21 cellular contexts compared by ENCODE assay signal in the genomic region with DNA sequence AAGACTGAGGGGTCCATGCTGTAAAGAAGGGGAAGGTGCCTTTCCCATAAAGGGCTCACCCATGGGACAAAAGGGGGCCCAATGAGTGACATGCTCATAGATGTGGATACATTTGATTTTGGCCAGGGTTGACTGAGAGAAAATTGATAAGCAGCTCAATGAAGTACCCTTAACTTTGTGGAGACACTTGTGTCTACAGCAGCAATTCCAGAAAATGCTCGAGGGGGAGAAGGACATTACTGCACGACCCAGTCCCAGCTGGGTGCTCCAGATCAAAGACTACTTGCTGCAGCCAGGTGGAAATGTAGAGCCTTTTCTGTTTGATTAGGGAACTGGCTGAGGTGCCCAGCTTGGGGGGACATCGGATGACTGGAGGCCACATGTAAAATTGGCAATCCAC. TPM values are rescaled to one million over a fixed set of nuclear protein-coding genes. Genes with fewer than 3 reads are reported as not detected.
"Had no signal": no experiment of that assay in that cellular context is flagged by ENCODE, and none has a peak within 500 bp of the region (broad histone marks: within the 10 kb centered on the region; RNA-seq: fewer than 3 reads in every experiment).

No MANE protein-coding gene starts in this region.

- DNase-seq: activated CD4-positive, alpha-beta T cell treated with anti-CD3 and anti-CD28 coated beads for 4 hours; activated CD8-positive, alpha-beta memory T cell treated with anti-CD3 and anti-CD28 coated beads, Interleukin-2, amount 50 U/mL, for 48 hours; activated CD8-positive, alpha-beta T cell treated with anti-CD3 and anti-CD28 coated beads, Interleukin-2, amount 10 ng/mL, durations not matched to agents 7 days and 5 days; activated naive CD4-positive, alpha-beta T cell treated with anti-CD3 and anti-CD28 coated beads, Interleukin-2, amount 50 U/mL, for 16 hours; activated naive CD8-positive, alpha-beta T cell treated with anti-CD3 and anti-CD28 coated beads, Interleukin-2, amount 10 ng/mL, durations not matched to agents 7 days and 5 days; activated T-cell treated with anti-CD3 and anti-CD28 coated beads, Interleukin-2, amount 50 U/mL, for 1 hour; aorta; body of pancreas; Kasumi-1; NCI-H1092; NCI-H1417; NCI-H1930; NCI-H2171 treated with DMSO at 0.1 percent for 48 hours; NCI-H526 treated with DMSO at 0.1 percent for 48 hours; NCI-H82; Peyer's patch; SHP77 had no signal

- H3K36me3 ChIP-seq: Peyer's patch, SJSA1 had no signal

- H3K27ac ChIP-seq: body of pancreas, Peyer's patch, SJSA1 had no signal

- H3K4me3 ChIP-seq: body of pancreas, Peyer's patch, SJSA1 had no signal

- ATAC-seq: activated CD4-positive, CD25-positive, alpha-beta regulatory T cell treated with anti-CD3 and anti-CD28 coated beads, Interleukin-2, amount 50 U/mL, for 24 hours; activated CD8-positive, alpha-beta T cell treated with anti-CD3 and anti-CD28 coated beads, Interleukin-2, amount 10 ng/mL, durations not matched to agents 7 days and 5 days; body of pancreas; SK-N-SH treated with all-trans-retinoic acid at 6 μM for 48 hours had no signal

- H3K4me1 ChIP-seq: body of pancreas, Peyer's patch had no signal

- H3K27me3 ChIP-seq: body of pancreas, Peyer's patch, SJSA1 had no signal

RNA-seq across cellular contexts. Expression of gene ADAMTS14, which starts 22.2 kb away (rescaled TPM):
- total RNA-seq: activated naive CD8-positive, alpha-beta T cell treated with anti-CD3 and anti-CD28 coated beads, Interleukin-2, amount 10 ng/mL, durations not matched to agents 7 days and 5 days had no signal

RNA-seq across cellular contexts. Expression of gene PRF1, which starts 47.6 kb away (rescaled TPM):
- total RNA-seq: NCI-H460, SJSA1 had no signal
